Comparison of ENCODE assay signal across 1 cellular context in genomic region chr2:71001592-71002570, GRCh38.
TF ChIP-seq lines count a peak whose summit lies in the region.

No MANE protein-coding gene starts in this region.

TF ChIP-seq in HepG2, 621 proteins besides CTCF, POLR2A, EP300 and RAD21 (continued from another document):
- TF ChIP-seq, protein P1, sequence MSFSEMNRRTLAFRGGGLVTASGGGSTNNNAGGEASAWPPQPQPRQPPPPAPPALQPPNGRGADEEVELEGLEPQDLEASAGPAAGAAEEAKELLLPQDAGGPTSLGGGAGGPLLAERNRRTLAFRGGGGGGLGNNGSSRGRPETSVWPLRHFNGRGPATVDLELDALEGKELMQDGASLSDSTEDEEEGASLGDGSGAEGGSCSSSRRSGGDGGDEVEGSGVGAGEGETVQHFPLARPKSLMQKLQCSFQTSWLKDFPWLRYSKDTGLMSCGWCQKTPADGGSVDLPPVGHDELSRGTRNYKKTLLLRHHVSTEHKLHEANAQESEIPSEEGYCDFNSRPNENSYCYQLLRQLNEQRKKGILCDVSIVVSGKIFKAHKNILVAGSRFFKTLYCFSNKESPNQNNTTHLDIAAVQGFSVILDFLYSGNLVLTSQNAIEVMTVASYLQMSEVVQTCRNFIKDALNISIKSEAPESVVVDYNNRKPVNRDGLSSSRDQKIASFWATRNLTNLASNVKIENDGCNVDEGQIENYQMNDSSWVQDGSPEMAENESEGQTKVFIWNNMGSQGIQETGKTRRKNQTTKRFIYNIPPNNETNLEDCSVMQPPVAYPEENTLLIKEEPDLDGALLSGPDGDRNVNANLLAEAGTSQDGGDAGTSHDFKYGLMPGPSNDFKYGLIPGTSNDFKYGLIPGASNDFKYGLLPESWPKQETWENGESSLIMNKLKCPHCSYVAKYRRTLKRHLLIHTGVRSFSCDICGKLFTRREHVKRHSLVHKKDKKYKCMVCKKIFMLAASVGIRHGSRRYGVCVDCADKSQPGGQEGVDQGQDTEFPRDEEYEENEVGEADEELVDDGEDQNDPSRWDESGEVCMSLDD (CRISPR knock-in tag; IDR thresholded peaks at IDR 0.05; ENCODE audit: borderline replicate concordance), result no peak
- TF ChIP-seq ZBTB42 (CRISPR knock-in tag; IDR thresholded peaks at IDR 0.05), result 0 out of 2 replicates have a peak, but pooled peaks have one; percentile 27
- no peak for TF ChIP-seq FOXK1 (CRISPR knock-in tag; IDR thresholded peaks at IDR 0.05; ENCODE audit: borderline replicate concordance, low read depth)
- TF ChIP-seq ZBTB38 (CRISPR knock-in tag; IDR thresholded peaks at IDR 0.05), result peak; percentile 42; the same call in 1 of the 2 replicates
- TF ChIP-seq SRSF4 (IDR thresholded peaks at IDR 0.05; ENCODE audit: low read depth, low read length, poor library complexity, severe bottlenecking), result no peak
- TF ChIP-seq REPIN1 (CRISPR knock-in tag; IDR thresholded peaks at IDR 0.05; ENCODE audit: borderline replicate concordance, low read depth), result peak; percentile 2; the same call in 1 of the 2 replicates
- TF ChIP-seq SAP130 (CRISPR knock-in tag; IDR thresholded peaks at IDR 0.05; ENCODE audit: low read depth), result peak; percentile 26; the same call in 1 of the 2 replicates
- 0 out of 2 replicates have a peak, but pooled peaks have one; percentile 24 for TF ChIP-seq ZNF292 (CRISPR knock-in tag; IDR thresholded peaks at IDR 0.05; ENCODE audit: borderline replicate concordance, low read depth)
- 0 out of 2 replicates have a peak, but pooled peaks have one; percentile 13 for TF ChIP-seq ZMYM4 (CRISPR knock-in tag; IDR thresholded peaks at IDR 0.05)
- no peak for TF ChIP-seq ZNF790 (CRISPR knock-in tag; IDR thresholded peaks at IDR 0.05; ENCODE audit: borderline replicate concordance)
- TF ChIP-seq TEAD2 (CRISPR knock-in tag; IDR thresholded peaks at IDR 0.05), result no peak
- no peak for TF ChIP-seq ZNF136 (CRISPR knock-in tag; IDR thresholded peaks at IDR 0.05; ENCODE audit: low read depth)
- TF ChIP-seq ZBTB21 (CRISPR knock-in tag; IDR thresholded peaks at IDR 0.05), result no peak
- TF ChIP-seq, protein P2, sequence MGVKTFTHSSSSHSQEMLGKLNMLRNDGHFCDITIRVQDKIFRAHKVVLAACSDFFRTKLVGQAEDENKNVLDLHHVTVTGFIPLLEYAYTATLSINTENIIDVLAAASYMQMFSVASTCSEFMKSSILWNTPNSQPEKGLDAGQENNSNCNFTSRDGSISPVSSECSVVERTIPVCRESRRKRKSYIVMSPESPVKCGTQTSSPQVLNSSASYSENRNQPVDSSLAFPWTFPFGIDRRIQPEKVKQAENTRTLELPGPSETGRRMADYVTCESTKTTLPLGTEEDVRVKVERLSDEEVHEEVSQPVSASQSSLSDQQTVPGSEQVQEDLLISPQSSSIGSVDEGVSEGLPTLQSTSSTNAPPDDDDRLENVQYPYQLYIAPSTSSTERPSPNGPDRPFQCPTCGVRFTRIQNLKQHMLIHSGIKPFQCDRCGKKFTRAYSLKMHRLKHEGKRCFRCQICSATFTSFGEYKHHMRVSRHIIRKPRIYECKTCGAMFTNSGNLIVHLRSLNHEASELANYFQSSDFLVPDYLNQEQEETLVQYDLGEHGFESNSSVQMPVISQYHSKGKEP (CRISPR knock-in tag; IDR thresholded peaks at IDR 0.05), result no peak
